12 cellular contexts compared by ENCODE assay signal in the genomic region with DNA sequence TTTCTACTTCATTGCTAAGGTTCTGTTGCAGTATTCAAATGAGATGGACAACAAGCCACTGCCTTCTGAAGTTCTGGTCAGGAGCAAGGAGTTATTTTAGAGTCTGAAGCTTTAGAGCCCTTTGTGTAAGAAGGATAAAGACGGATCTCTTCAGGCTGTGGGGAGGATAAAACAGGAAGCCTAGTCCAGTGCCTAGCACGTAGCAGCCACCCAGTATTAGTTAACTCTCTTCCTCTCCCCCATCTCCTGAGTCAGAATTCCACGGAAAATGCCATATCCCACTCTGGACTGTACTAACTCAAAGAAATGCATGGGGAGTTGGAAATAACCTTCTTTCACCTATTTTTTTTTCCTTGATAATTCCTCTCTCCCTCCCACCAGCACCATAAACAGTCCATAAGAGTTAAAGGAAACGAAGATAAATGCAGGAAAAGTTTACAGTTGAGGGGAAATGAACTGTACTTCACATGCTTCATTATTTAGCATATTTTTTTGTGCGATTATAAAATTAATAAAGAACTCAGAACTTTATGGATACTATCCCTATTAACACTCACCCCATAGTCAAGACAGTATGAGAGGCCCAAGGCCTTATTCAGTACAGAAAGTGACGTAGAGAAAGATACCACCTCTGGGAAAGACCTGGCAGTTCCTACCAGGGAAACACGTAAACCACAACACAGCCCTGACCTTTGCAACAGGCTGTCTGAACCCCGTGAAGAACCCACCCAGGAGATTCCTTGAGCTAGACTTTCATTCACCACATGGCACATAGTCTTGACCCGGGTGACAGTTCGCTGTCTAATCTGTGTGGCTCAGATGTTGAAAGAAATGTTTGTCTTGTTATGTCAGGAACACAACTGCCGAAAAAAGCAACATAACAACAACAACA. TPM values are rescaled to one million over a fixed set of nuclear protein-coding genes. Genes with fewer than 3 reads are reported as not detected.
DNase-seq lines count a peak whose midpoint lies in the region; ATAC-seq, FAIRE-seq and TF ChIP-seq lines count a peak whose summit lies in the region.
"Had no signal": no experiment of that assay in that cellular context is flagged by ENCODE, and none has a peak within 500 bp of the region (broad histone marks: within the 10 kb centered on the region; RNA-seq: fewer than 3 reads in every experiment).

No MANE protein-coding gene starts in this region.

- DNase-seq in AG10803 (ENCODE audit: low read depth) = peak; percentile 26
- peak in 52 of 76 experiments; percentile 5 to 61 (median 30) for DNase-seq in HUDEP-2 (lab: John Stamatoyannopoulos, UW; ENCODE audit: unreplicated experiment in 76 of 76)
- peak; percentile 86 for DNase-seq in amniotic epithelial cell (ENCODE audit: low read depth)
- no peak for DNase-seq in keratinocyte (ENCODE audit: low read depth, low spot score)
- DNase-seq in WERI-Rb-1 = no peak
- no peak for DNase-seq in ureter (ENCODE audit: low spot score)
- DNase-seq in NCI-H510A treated with DMSO at 0.1 percent for 48 hours (lab: John Stamatoyannopoulos, UW) = no peak
- DNase-seq: hippocampal formation; NK-92 treated with Interleukin-12 subunit alpha and Interleukin-12 subunit beta, amount 100 ng/mL, for 24 hours had no signal

- peak; percentile 74 for FAIRE-seq in keratinocyte (lab: Jason Lieb, UNC)

- H3K4me1 ChIP-seq in keratinocyte (ENCODE audit: control insufficient read depth, extremely low read depth, insufficient read depth, low read length) = peaks cover 45% of the 10 kb centered on the region

- peak overlapping the region; percentile 61 for H3K4me2 ChIP-seq in keratinocyte (ENCODE audit: control insufficient read depth, extremely low read depth, insufficient read depth, low read depth, low read length)

- H3K9me3 ChIP-seq in keratinocyte (ENCODE audit: control insufficient read depth, low read depth, low read length) (no peaks in the 10 kb centered on the region), WERI-Rb-1 (ENCODE audit: severe bottlenecking) (no peaks in the 10 kb centered on the region)
- H3K9me3 ChIP-seq: neutrophil had no signal

- ATAC-seq in GM21367 (IDR thresholded peaks at IDR 0.05; ENCODE audit: unreplicated experiment) = no peak

- peaks cover 3% of the 10 kb centered on the region for H3K9me1 ChIP-seq in keratinocyte (ENCODE audit: control insufficient read depth, extremely low read depth, insufficient read depth, low read length)

- H3K79me2 ChIP-seq in keratinocyte (ENCODE audit: control insufficient read depth, insufficient read depth, low read length) = peaks cover 99% of the 10 kb centered on the region

- dilution Hi-C loops in keratinocyte (cut with MboI; ENCODE audit: extremely low pct_ligation_motif_present, low sequenced_read_pairs) = no loop called here

- H2AFZ ChIP-seq in keratinocyte (ENCODE audit: control insufficient read depth, low read length) = no peak overlapping the region

- no peaks in the 10 kb centered on the region for H3K27me3 ChIP-seq in keratinocyte (ENCODE audit: control insufficient read depth, extremely low read depth, insufficient read depth, low read length)
- no peaks in the 10 kb centered on the region for H3K27me3 ChIP-seq in WERI-Rb-1 (ENCODE audit: insufficient read depth, low read depth, severe bottlenecking)
- H3K27me3 ChIP-seq: neutrophil had no signal

- H3K9ac ChIP-seq in keratinocyte (ENCODE audit: control insufficient read depth, extremely low read depth, insufficient read depth, low read length) = no peak overlapping the region

- TF ChIP-seq CTCF in AG10803 (conservative IDR thresholded peaks at IDR 0.05; ENCODE audit: low read length) = no peak
- TF ChIP-seq CTCF in keratinocyte (optimal IDR thresholded peaks at IDR 0.05 in 1 of 3, IDR thresholded peaks at IDR 0.05 in 1 of 3, conservative IDR thresholded peaks at IDR 0.05 in 1 of 3; ENCODE audit: extremely low read depth in 1 of 3, insufficient read depth in 2 of 3, low read length in 3 of 3) = no peak
- TF ChIP-seq CTCF in WERI-Rb-1 (IDR thresholded peaks at IDR 0.05; ENCODE audit: low read depth, low read length) = no peak

- H3K4me3 ChIP-seq in AG10803 (ENCODE audit: low read length) = no peak overlapping the region
- peak overlapping the region in 1 of 3 experiments; percentile 24 for H3K4me3 ChIP-seq in keratinocyte (ENCODE audit: control insufficient read depth in 2 of 3, extremely low read depth in 1 of 3, insufficient read depth in 2 of 3, low read depth in 1 of 3, low read length in 3 of 3)
- H3K4me3 ChIP-seq in WERI-Rb-1 (ENCODE audit: low read depth, low read length) = no peak overlapping the region
- H3K4me3 ChIP-seq: coronary artery had no signal

- H3K27ac ChIP-seq in keratinocyte (ENCODE audit: control insufficient read depth, insufficient read depth, low read length) (peak overlapping the region; percentile 19), WERI-Rb-1 (no peak overlapping the region)
- H3K27ac ChIP-seq: coronary artery, neutrophil had no signal

- H4K20me1 ChIP-seq in keratinocyte (ENCODE audit: control insufficient read depth, extremely low read depth, insufficient read depth, low read length) = peaks cover 7% of the 10 kb centered on the region

- H3K36me3 ChIP-seq in keratinocyte (ENCODE audit: control insufficient read depth in 2 of 2, extremely low read depth in 1 of 2, insufficient read depth in 2 of 2, low read length in 2 of 2) (peaks cover 6 to 11% of the 10 kb centered on the region in 2 experiments), WERI-Rb-1 (peaks cover 3% of the 10 kb centered on the region; the same call in 1 of the 2 replicates)
- H3K36me3 ChIP-seq: neutrophil had no signal

RNA-seq across cellular contexts. Expression of a gene that starts 9.2 kb away (rescaled TPM):
- 8.2 to 21.2 TPM (median 13.7 TPM) in 3 replicates for polyA plus RNA-seq in keratinocyte
- polyA plus RNA-seq in keratinocyte (2011; ENCODE audit: low read depth) = 220 TPM
- polyA plus RNA-seq in keratinocyte (2011; cell fraction: cytosol; rRNA removed) = 14.8 and 22.0 TPM in 2 replicates
- 51.5 and 53.8 TPM in 2 replicates for polyA plus RNA-seq in keratinocyte (2011; cell fraction: nucleus; rRNA removed)
- polyA plus RNA-seq in keratinocyte (2012; ENCODE audit: low replicate concordance) = 49.7 and 116 TPM in 2 replicates
- polyA minus RNA-seq in keratinocyte = 11.0 to 80.3 TPM (median 54.5 TPM) in 3 replicates
- 11.5 TPM for polyA minus RNA-seq in keratinocyte (2011; cell fraction: cytosol; rRNA and poly(A)+ RNA removed)
- polyA minus RNA-seq in keratinocyte (2011; cell fraction: nucleus; rRNA and poly(A)+ RNA removed) = 37.9 and 101 TPM in 2 replicates
- total RNA-seq in ureter = 5.5 TPM

Comparison
In these comparisons a context has a peak if more than half of its experiments do, and no peak if none do; other contexts are left out.
1. DNase-seq: peak in AG10803 (single experiment), HUDEP-2 (52 of 76) and amniotic epithelial cell (single experiment); none in keratinocyte (single experiment), WERI-Rb-1 (single experiment), ureter (single experiment) and NCI-H510A treated with DMSO at 0.1 percent for 48 hours (single experiment).